20 cellular contexts compared by ENCODE assay signal in the genomic region with DNA sequence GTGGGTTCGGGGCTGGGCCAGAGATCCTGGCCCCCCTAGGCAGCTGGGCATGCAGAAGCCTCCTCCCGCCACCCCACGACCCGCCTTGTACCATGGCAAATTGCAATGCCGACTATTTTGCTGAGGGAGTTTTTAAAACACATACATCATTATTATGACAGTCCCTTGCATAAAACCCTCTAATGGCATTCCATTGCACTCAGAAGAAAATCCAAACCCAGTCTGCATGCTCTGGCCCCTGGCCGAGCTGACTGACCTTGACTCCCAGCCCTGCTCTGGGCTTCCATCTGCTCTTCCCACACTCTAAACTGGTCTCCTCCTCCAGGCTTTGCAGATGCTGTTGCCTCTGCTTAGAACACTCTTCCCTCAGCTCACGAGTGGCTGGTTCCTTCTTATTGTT. TPM values are rescaled to one million over a fixed set of nuclear protein-coding genes. Genes with fewer than 3 reads are reported as not detected.
A peak's percentile ranks its signal among the peaks of the same experiment; 100 is the strongest.
DNase-seq lines count a peak whose midpoint lies in the region; ATAC-seq and TF ChIP-seq lines count a peak whose summit lies in the region.
"Had no signal": no experiment of that assay in that cellular context is flagged by ENCODE, and none has a peak within 500 bp of the region (broad histone marks: within the 10 kb centered on the region; RNA-seq: fewer than 3 reads in every experiment).

No MANE protein-coding gene starts in this region.

- no peak overlapping the region for H3K4me2 ChIP-seq in mammary epithelial cell (ENCODE audit: insufficient read depth, low read depth, low read length)

- no peaks in the 10 kb centered on the region for H3K36me3 ChIP-seq in breast epithelium
- H3K36me3 ChIP-seq in mammary epithelial cell (ENCODE audit: insufficient read depth, low read length), result no peaks in the 10 kb centered on the region
- peaks cover 0 to 97% of the 10 kb centered on the region in 2 donors for H3K36me3 ChIP-seq in psoas muscle (ENCODE audit: insufficient read depth in 1 of 2, low read depth in 1 of 2)
- H3K36me3 ChIP-seq in testis (ENCODE audit: low read depth, missing control alignments), result no peaks in the 10 kb centered on the region

- no peak overlapping the region for H3K4me3 ChIP-seq in breast epithelium
- H3K4me3 ChIP-seq in mammary epithelial cell (replicated peaks in 1 of 3; ENCODE audit: insufficient read depth in 1 of 3, low read depth in 2 of 3, low read length in 3 of 3), result no peak overlapping the region
- H3K4me3 ChIP-seq in psoas muscle, result no peak overlapping the region
- H3K4me3 ChIP-seq in testis, result no peak overlapping the region

- H3K4me1 ChIP-seq in breast epithelium (no peaks in the 10 kb centered on the region), mammary epithelial cell (ENCODE audit: insufficient read depth, low read length) (peaks cover 6% of the 10 kb centered on the region), psoas muscle (peaks cover 31% of the 10 kb centered on the region), testis (peaks cover 20% of the 10 kb centered on the region)

- no peaks in the 10 kb centered on the region for H3K79me2 ChIP-seq in mammary epithelial cell (ENCODE audit: insufficient read depth, low read length)

- H2AFZ ChIP-seq in mammary epithelial cell (ENCODE audit: low read depth, low read length), result no peak overlapping the region

- intact Hi-C loops in breast epithelium (cut with DNase I; ENCODE audit: low total_unique reads), result no loop called here
- intact Hi-C loops in mammary epithelial cell (cut with micrococcal nuclease), result no loop called here
- intact Hi-C loops in psoas muscle (cut with DNase I), result no loop called here
- intact Hi-C loops in testis (cut with DNase I; ENCODE audit: low total_unique reads), result no loop called here
- intact Hi-C loops in head of caudate nucleus (cut with DNase I), result no loop called here

- TF ChIP-seq POLR2A in breast epithelium (IDR thresholded peaks at IDR 0.05), result no peak
- no peak for TF ChIP-seq POLR2A in testis (IDR thresholded peaks at IDR 0.05)

- in situ Hi-C loops in mammary epithelial cell (cut with MboI; ENCODE audit: low sequenced_read_pairs in 2 of 2), result no loop called here

- H3K9ac ChIP-seq in mammary epithelial cell (ENCODE audit: insufficient read depth, low read length), result no peak overlapping the region

- CTCF ChIA-PET in mammary epithelial cell (lab: Charles Lee; ENCODE audit: low non-redundant PET), result no interaction called here

- TF ChIP-seq CTCF in breast epithelium (IDR thresholded peaks at IDR 0.05), result no peak
- no peak for TF ChIP-seq CTCF in mammary epithelial cell (conservative IDR thresholded peaks at IDR 0.05 in 1 of 2, IDR thresholded peaks at IDR 0.05 in 1 of 2; ENCODE audit: extremely low read depth in 1 of 2, insufficient read depth in 1 of 2, low read depth in 1 of 2, low read length in 2 of 2)
- TF ChIP-seq CTCF in psoas muscle (IDR thresholded peaks at IDR 0.05), result no peak
- no peak for TF ChIP-seq CTCF in testis (IDR thresholded peaks at IDR 0.05)

- DNase-seq in breast epithelium (ENCODE audit: low spot score in 2 of 2), result no peak
- DNase-seq in mammary epithelial cell, result no peak
- DNase-seq in psoas muscle, result no peak
- peak; percentile 64 for DNase-seq in testis
- DNase-seq in head of caudate nucleus, result no peak
- no peak for DNase-seq in stimulated activated naive CD4-positive, alpha-beta T cell (lab: John Stamatoyannopoulos, UW)
- DNase-seq in pons (ENCODE audit: low spot score), result no peak
- DNase-seq: DMS79 treated with DMSO at 0.1 percent for 48 hours, HFFc6, IMR-90, NCI-H1417, NCI-H187, NCI-H2107, NCI-H524 treated with DMSO at 0.1 percent for 48 hours, PC-3 had no signal

- dilution Hi-C loops in mammary epithelial cell (cut with HindIII; ENCODE audit: low sequenced_read_pairs), result no loop called here

- H3K27ac ChIP-seq in breast epithelium (peak overlapping the region; percentile 33 to 80), mammary epithelial cell (ENCODE audit: insufficient read depth, low read depth, low read length) (no peak overlapping the region), layer of hippocampus (ENCODE audit: low read depth, low read length) (peak overlapping the region; percentile 97), psoas muscle (peak overlapping the region; percentile 48), testis (no peak overlapping the region)
- H3K27ac ChIP-seq: 22Rv1, HL-60, RWPE1 had no signal

- no peaks in the 10 kb centered on the region for H3K27me3 ChIP-seq in breast epithelium
- H3K27me3 ChIP-seq in mammary epithelial cell (ENCODE audit: insufficient read depth, low read length), result no peaks in the 10 kb centered on the region
- H3K27me3 ChIP-seq in layer of hippocampus (ENCODE audit: control insufficient read depth, insufficient read depth, low read length), result no peaks in the 10 kb centered on the region
- no peaks in the 10 kb centered on the region for H3K27me3 ChIP-seq in psoas muscle (ENCODE audit: insufficient read depth in 3 of 3, low read length in 2 of 3)
- no peaks in the 10 kb centered on the region for H3K27me3 ChIP-seq in testis

- no TSS peak for BruUV-seq in mammary epithelial cell (replicated peaks; lab: Mats Ljungman, UMichigan)

- H4K20me1 ChIP-seq in mammary epithelial cell (ENCODE audit: insufficient read depth, low read length), result no peaks in the 10 kb centered on the region

- no peaks in the 10 kb centered on the region for H3K9me3 ChIP-seq in breast epithelium
- no peaks in the 10 kb centered on the region for H3K9me3 ChIP-seq in mammary epithelial cell (replicated peaks; ENCODE audit: insufficient read depth, low read length)
- no peaks in the 10 kb centered on the region for H3K9me3 ChIP-seq in psoas muscle
- H3K9me3 ChIP-seq in testis, result no peaks in the 10 kb centered on the region

- 91% methylated on average over 6 of the region's 7 CpGs for WGBS in mammary epithelial cell (ENCODE audit: low coverage, missing lambda C conversion rate)
- 35 to 48% (median 43%) methylated on average over 7 of the region's 7 CpGs for WGBS in psoas muscle, 3 donors
- WGBS in testis, 2 donors, result 53 to 67% methylated on average over 7 of the region's 7 CpGs

- ATAC-seq in psoas muscle, result no peak
- ATAC-seq: PC-3 had no signal

RNA-seq across cellular contexts. Expression of a gene that starts 28.0 kb away (rescaled TPM):
- 10 to 100 TPM in 1 of 3 donors, 1 to 10 TPM in 1, under 1 TPM in 1; 0.32 to 29.4 (median 9.2) TPM for total RNA-seq in breast epithelium
- 1 to 10 TPM; 1.3 to 2.2 TPM for total RNA-seq in mammary epithelial cell
- 0.97 TPM for polyA plus RNA-seq in mammary epithelial cell
- 4.7 TPM for polyA minus RNA-seq in mammary epithelial cell
- total RNA-seq in psoas muscle, result 100 to 1,000 TPM; 198 to 956 (median 431) TPM
- 100 to 1,000 TPM in 1 of 3 donors, 10 to 100 TPM in 2; 58.1 to 101 (median 58.3) TPM for polyA plus RNA-seq in psoas muscle
- total RNA-seq in testis, result 1 to 10 TPM in 1 of 2 donors, under 1 TPM in 1; 0.99 to 1.1 TPM
- polyA plus RNA-seq in testis (ENCODE audit: insufficient read depth, low read depth, low replicate concordance), result 3.2 TPM
- total RNA-seq: HT1080, IMR-90 had no signal
- polyA plus RNA-seq: IMR-90 had no signal

RNA-seq across cellular contexts. Expression of a gene that starts 37.4 kb away (rescaled TPM):
- 100 to 1,000 TPM in 1 of 3 donors, 10 to 100 TPM in 2; 80.6 to 106 (median 97.7) TPM for total RNA-seq in breast epithelium
- total RNA-seq in mammary epithelial cell, result 100 to 1,000 TPM in 1 of 2 donors, 10 to 100 TPM in 1; 73.5 to 106 TPM
- 154 TPM for polyA plus RNA-seq in mammary epithelial cell
- polyA minus RNA-seq in mammary epithelial cell, result 337 TPM
- 100 to 1,000 TPM; 190 to 319 (median 208) TPM for total RNA-seq in psoas muscle
- 100 to 1,000 TPM; 266 to 452 (median 280) TPM for polyA plus RNA-seq in psoas muscle
- 100 to 1,000 TPM in 1 of 2 donors, 10 to 100 TPM in 1; 96.1 to 107 TPM for total RNA-seq in testis
- 160 TPM for polyA plus RNA-seq in testis (ENCODE audit: insufficient read depth, low read depth, low replicate concordance)

Comparison
In these comparisons a context has a peak if more than half of its experiments do, and no peak if none do; other contexts are left out.
1. H3K27ac ChIP-seq: peak in breast epithelium (2 of 2), layer of hippocampus (single experiment) and psoas muscle (single experiment); none in mammary epithelial cell (single experiment) and testis (0 of 2).
2. RNA of a gene that starts 28.0 kb away (total RNA-seq): 198 to 956 TPM in psoas muscle; 0.32 to 29.4 TPM in breast epithelium, 1.3 to 2.2 TPM in mammary epithelial cell and 0.99 to 1.1 TPM in testis; every median in the first group is over 4 times any median in the second.